14 cellular contexts compared by ENCODE assay signal in the genomic region with DNA sequence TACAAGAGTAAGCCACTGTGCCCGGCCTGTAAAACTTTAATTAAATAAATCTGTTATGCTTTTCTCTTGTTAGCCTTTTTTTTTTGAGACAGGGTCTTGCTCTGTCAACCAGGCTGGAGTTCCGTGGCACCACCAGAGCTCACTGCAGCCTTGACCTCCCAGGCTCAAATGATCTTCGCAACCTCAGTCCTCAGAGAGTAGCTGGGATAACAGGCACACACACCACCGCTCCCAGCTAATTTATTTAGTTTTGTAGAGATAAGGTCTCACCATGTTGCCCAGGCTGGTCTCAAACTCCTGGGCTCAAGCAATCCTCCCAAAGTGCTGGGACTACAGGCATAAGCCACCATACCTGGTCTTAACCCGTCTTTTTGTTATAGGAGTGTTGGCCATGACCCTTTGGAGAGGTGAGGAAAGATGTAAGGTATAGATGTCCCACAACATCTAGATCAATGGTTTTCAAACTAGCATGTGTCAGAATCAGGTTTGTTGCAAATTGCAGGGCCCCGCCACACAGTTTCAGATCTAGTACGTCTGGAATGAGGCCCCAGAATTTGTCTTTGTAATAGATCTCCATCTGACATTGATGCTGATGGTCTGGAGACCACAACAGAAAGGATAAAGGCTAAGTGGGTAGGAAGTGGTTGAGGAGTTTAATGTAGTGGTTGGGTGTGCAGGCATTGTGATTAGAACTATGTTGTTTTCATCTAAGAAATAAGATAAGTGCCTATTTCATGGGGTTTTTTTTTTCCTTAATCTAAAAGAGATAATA. TPM values are rescaled to one million over a fixed set of nuclear protein-coding genes. Genes with fewer than 3 reads are reported as not detected.
DNase-seq lines count a peak whose midpoint lies in the region; ATAC-seq and TF ChIP-seq lines count a peak whose summit lies in the region.
"Had no signal": no experiment of that assay in that cellular context is flagged by ENCODE, and none has a peak within 500 bp of the region (broad histone marks: within the 10 kb centered on the region; RNA-seq: fewer than 3 reads in every experiment).

No MANE protein-coding gene starts in this region.

- H3K9me3 ChIP-seq in heart right ventricle, result no peaks in the 10 kb centered on the region

- H3K4me1 Mint-ChIP-seq in stimulated activated naive CD8-positive, alpha-beta T cell treated with anti-CD3 and anti-CD28 coated beads, Interleukin-15, amount 100 ng/mL, for 72 hours, result peaks cover 55% of the 10 kb centered on the region

- no peaks in the 10 kb centered on the region for H3K9me3 Mint-ChIP-seq in activated naive CD4-positive, alpha-beta T cell treated with anti-CD3 and anti-CD28 coated beads, Interleukin-2, amount 50 U/mL, for 72 hours
- no peaks in the 10 kb centered on the region for H3K9me3 Mint-ChIP-seq in stimulated activated naive CD8-positive, alpha-beta T cell treated with anti-CD3 and anti-CD28 coated beads, Interleukin-15, amount 100 ng/mL, for 72 hours
- H3K9me3 Mint-ChIP-seq: IgD-negative memory B cell had no signal

- ATAC-seq in activated naive CD4-positive, alpha-beta T cell treated with anti-CD3 and anti-CD28 coated beads, Interleukin-2, amount 50 U/mL, for 72 hours, result peak; percentile 27 to 54
- ATAC-seq in stimulated activated naive CD8-positive, alpha-beta T cell treated with anti-CD3 and anti-CD28 coated beads, Interleukin-15, amount 100 ng/mL, for 72 hours, result peak; percentile 88
- ATAC-seq in heart right ventricle, result no peak

- H3K36me3 ChIP-seq in heart right ventricle, result peaks cover 0 to 20% (median 0%) of the 10 kb centered on the region in 9 donors

- 85 to 88% methylated on average over 7 of the region's 7 CpGs for WGBS in heart right ventricle, 2 donors

- no peak overlapping the region for H3K4me3 ChIP-seq in heart right ventricle

- DNase-seq in stimulated activated CD4-positive, alpha-beta T cell treated with anti-CD3 and anti-CD28 coated beads, Interleukin-1b, Interleukin-23, amount 100 ng/mL, for 48 hours, result peak; percentile 18
- DNase-seq in stimulated activated CD4-positive, alpha-beta T cell treated with anti-CD3 and anti-CD28 coated beads, Interleukin-12 subunit alpha, Interleukin-12 subunit beta, amount 100 ng/mL, for 4 hours, result no peak
- DNase-seq in T-helper 22 cell (ENCODE audit: low read depth) (peak; percentile 25), heart right ventricle (no peak), GM19240 (ENCODE audit: insufficient read length, low spot score) (no peak), ACHN (no peak)
- DNase-seq in activated naive CD4-positive, alpha-beta T cell treated with anti-CD3 and anti-CD28 coated beads, Interleukin-2, amount 50 U/mL, for 72 hours (ENCODE audit: low spot score in 2 of 2), result peak in 1 of 2 donors; percentile 33
- DNase-seq in stimulated activated naive CD8-positive, alpha-beta T cell treated with anti-CD3 and anti-CD28 coated beads, Interleukin-15, amount 100 ng/mL, for 72 hours, result peak; percentile 59 to 80
- DNase-seq: brain microvascular endothelial cell, foreskin fibroblast, NCI-H1436, NCI-H446, SW 1271 had no signal

- peak overlapping the region; percentile 11 to 30 for H3K4me3 Mint-ChIP-seq in stimulated activated naive CD8-positive, alpha-beta T cell treated with anti-CD3 and anti-CD28 coated beads, Interleukin-15, amount 100 ng/mL, for 72 hours

- intact Hi-C loops in heart right ventricle (cut with DNase I), result no loop called here

- no peak for TF ChIP-seq CTCF in heart right ventricle (IDR thresholded peaks at IDR 0.05)

- in situ Hi-C loops in ACHN (cut with HindIII; ENCODE audit: low pct_ligation_motif_present, low pct_unique_long_range_greater_than_20kb, low sequenced_read_pairs), result no loop called here

- no peak overlapping the region for H3K27ac Mint-ChIP-seq in activated naive CD4-positive, alpha-beta T cell treated with anti-CD3 and anti-CD28 coated beads, Interleukin-2, amount 50 U/mL, for 72 hours
- H3K27ac Mint-ChIP-seq in stimulated activated naive CD8-positive, alpha-beta T cell treated with anti-CD3 and anti-CD28 coated beads, Interleukin-15, amount 100 ng/mL, for 72 hours, result peak overlapping the region in 1 of 2 donors; percentile 31

- H3K27me3 Mint-ChIP-seq in stimulated activated naive CD8-positive, alpha-beta T cell treated with anti-CD3 and anti-CD28 coated beads, Interleukin-15, amount 100 ng/mL, for 72 hours, result no peaks in the 10 kb centered on the region

- no peak overlapping the region for H3K27ac ChIP-seq in heart right ventricle
- H3K27ac ChIP-seq: brain microvascular endothelial cell had no signal

- H3K36me3 Mint-ChIP-seq in activated naive CD4-positive, alpha-beta T cell treated with anti-CD3 and anti-CD28 coated beads, Interleukin-2, amount 50 U/mL, for 72 hours, result peaks cover 5 to 6% of the 10 kb centered on the region in 2 donors
- H3K36me3 Mint-ChIP-seq: IgD-negative memory B cell had no signal

- H3K27me3 ChIP-seq in heart right ventricle, result no peaks in the 10 kb centered on the region
- H3K27me3 ChIP-seq: brain microvascular endothelial cell had no signal

- H3K4me1 ChIP-seq in heart right ventricle, result peaks cover 0 to 25% (median 4%) of the 10 kb centered on the region in 9 donors

RNA-seq across cellular contexts. Expression of a gene that starts 4.3 kb away (rescaled TPM):
- total RNA-seq in activated naive CD4-positive, alpha-beta T cell treated with anti-CD3 and anti-CD28 coated beads, Interleukin-2, amount 50 U/mL, for 72 hours, result 100 to 1,000 TPM in 1 of 2 donors, 10 to 100 TPM in 1; 83.4 to 120 TPM
- 10 to 100 TPM; 32.6 to 52.9 (median 40.6) TPM for total RNA-seq in heart right ventricle
- polyA plus RNA-seq in heart right ventricle, result 10 to 100 TPM; 12.2 to 21.7 TPM

RNA-seq across cellular contexts. Expression of a gene that starts 42.6 kb away (rescaled TPM):
- 10 to 100 TPM; 22.9 to 30.6 TPM for total RNA-seq in activated naive CD4-positive, alpha-beta T cell treated with anti-CD3 and anti-CD28 coated beads, Interleukin-2, amount 50 U/mL, for 72 hours
- total RNA-seq in heart right ventricle, result 10 to 100 TPM; 13.7 to 28.7 (median 21.6) TPM
- polyA plus RNA-seq in heart right ventricle, result 10 to 100 TPM; 20.9 to 23.2 TPM

RNA-seq across cellular contexts. Expression of a gene that starts 43.0 kb away (rescaled TPM):
- 10 to 100 TPM; 44.0 to 61.5 TPM for total RNA-seq in activated naive CD4-positive, alpha-beta T cell treated with anti-CD3 and anti-CD28 coated beads, Interleukin-2, amount 50 U/mL, for 72 hours
- 10 to 100 TPM; 40.1 to 77.3 (median 50.7) TPM for total RNA-seq in heart right ventricle
- polyA plus RNA-seq in heart right ventricle, result 10 to 100 TPM; 12.4 to 20.6 TPM

Comparison
In these comparisons a context has a peak if more than half of its experiments do, and no peak if none do; other contexts are left out.
1. DNase-seq: peak in stimulated activated CD4-positive, alpha-beta T cell treated with anti-CD3 and anti-CD28 coated beads, Interleukin-1b, Interleukin-23, amount 100 ng/mL, for 48 hours (single experiment), T-helper 22 cell (single experiment) and stimulated activated naive CD8-positive, alpha-beta T cell treated with anti-CD3 and anti-CD28 coated beads, Interleukin-15, amount 100 ng/mL, for 72 hours (2 of 2); none in stimulated activated CD4-positive, alpha-beta T cell treated with anti-CD3 and anti-CD28 coated beads, Interleukin-12 subunit alpha, Interleukin-12 subunit beta, amount 100 ng/mL, for 4 hours (single experiment), heart right ventricle (0 of 2), GM19240 (single experiment) and ACHN (single experiment).
2. ATAC-seq: peak in activated naive CD4-positive, alpha-beta T cell treated with anti-CD3 and anti-CD28 coated beads, Interleukin-2, amount 50 U/mL, for 72 hours (2 of 2) and stimulated activated naive CD8-positive, alpha-beta T cell treated with anti-CD3 and anti-CD28 coated beads, Interleukin-15, amount 100 ng/mL, for 72 hours (single experiment); none in heart right ventricle (0 of 8).